ENCODE assay signal across 18 cellular contexts in genomic region chr11:85740464-85741400, GRCh38. TPM values are rescaled to one million over a fixed set of nuclear protein-coding genes. Genes with fewer than 3 reads are reported as not detected.
DNase-seq lines count a peak whose midpoint lies in the region; ATAC-seq and TF ChIP-seq lines count a peak whose summit lies in the region.
"Had no signal": no experiment of that assay in that cellular context is flagged by ENCODE, and none has a peak within 500 bp of the region (broad histone marks: within the 10 kb centered on the region; RNA-seq: fewer than 3 reads in every experiment).

No MANE protein-coding gene starts in this region.

- TF ChIP-seq POLR2A in IMR-90 (IDR thresholded peaks at IDR 0.05; ENCODE audit: low read depth, low read length), result no peak

- ATAC-seq in IMR-90 (ENCODE audit: low read depth), result peak; percentile 84
- ATAC-seq in upper lobe of right lung, result no peak
- ATAC-seq in activated T-cell treated with anti-CD3 and anti-CD28 coated beads, Interleukin-2, amount 50 U/mL, for 4 hours, result no peak
- ATAC-seq: sciatic nerve had no signal

- POLR2A ChIA-PET in IMR-90 (lab: Charles Lee; ENCODE audit: unreplicated experiment), result no interaction called here

- H3F3A ChIP-seq in smooth muscle cell (ENCODE audit: low read depth), result no peaks in the 10 kb centered on the region

- 0 out of 2 replicates have a peak overlapping the region, but pooled peaks have one; percentile 17 for H4K5ac ChIP-seq in IMR-90 (ENCODE audit: low read depth, low read length)

- CTCF ChIA-PET in IMR-90 (lab: Yijun Ruan, JAX), result no interaction called here

- no peak overlapping the region for H3K4me3 ChIP-seq in IMR-90 (ENCODE audit: insufficient read depth, low read depth, low read length)
- H3K4me3 ChIP-seq in smooth muscle cell, result no peak overlapping the region
- no peak overlapping the region for H3K4me3 ChIP-seq in upper lobe of right lung
- H3K4me3 ChIP-seq: Peyer's patch had no signal

- peak overlapping the region; percentile 12; the same call in 1 of the 3 replicates for H2BK15ac ChIP-seq in IMR-90 (ENCODE audit: low read depth, low read length)

- H2BK120ac ChIP-seq in IMR-90 (ENCODE audit: low read depth, low read length), result no peak overlapping the region

- WGBS in IMR-90 (ENCODE audit: extremely low coverage in 2 of 2, insufficient read length in 1 of 2), 2 experiments, result no CpG with 5 or more reads among the region's 4 CpGs
- WGBS in smooth muscle cell (ENCODE audit: low lambda C conversion rate), result 69% methylated on average over 4 of the region's 4 CpGs

- H3K9ac ChIP-seq in IMR-90 (ENCODE audit: low read depth, low read length) (no peak overlapping the region), smooth muscle cell (ENCODE audit: low read depth) (no peak overlapping the region)

- H2AK9ac ChIP-seq in IMR-90 (replicated peaks; ENCODE audit: low read depth, low read length, poor library complexity), result no peak overlapping the region

- no peak overlapping the region for H3K56ac ChIP-seq in IMR-90 (ENCODE audit: extremely low read depth, insufficient read depth, low read length)

- no peaks in the 10 kb centered on the region for H3K9me3 Mint-ChIP-seq in activated T-cell treated with anti-CD3 and anti-CD28 coated beads, Interleukin-2, amount 50 U/mL, for 4 hours

- H4K91ac ChIP-seq in IMR-90 (ENCODE audit: insufficient read depth, low read depth, low read length), result no peak overlapping the region

- no peak overlapping the region for H2BK5ac ChIP-seq in IMR-90 (ENCODE audit: low read depth, low read length, poor library complexity, severe bottlenecking)

- H3K14ac ChIP-seq in IMR-90 (replicated peaks; ENCODE audit: low read depth, low read length), result no peak overlapping the region

- H3K9me3 ChIP-seq in IMR-90 (ENCODE audit: control insufficient read depth, insufficient read depth, low read length) (no peaks in the 10 kb centered on the region), smooth muscle cell (replicated peaks; ENCODE audit: low read depth) (no peaks in the 10 kb centered on the region), upper lobe of right lung (no peaks in the 10 kb centered on the region)
- H3K9me3 ChIP-seq: BE2C, Peyer's patch had no signal

- H3K18ac ChIP-seq in IMR-90 (ENCODE audit: low read depth, low read length), result no peak overlapping the region

- H3K4me3 Mint-ChIP-seq in activated T-cell treated with anti-CD3 and anti-CD28 coated beads, Interleukin-2, amount 50 U/mL, for 4 hours, result no peak overlapping the region

- H2AK5ac ChIP-seq in IMR-90 (ENCODE audit: low read depth, low read length), result no peak overlapping the region

- H3K79me1 ChIP-seq in IMR-90 (ENCODE audit: low read depth in 1 of 2, low read length in 2 of 2), result no peaks in the 10 kb centered on the region

- peaks cover 6% of the 10 kb centered on the region for H3K36me3 ChIP-seq in IMR-90 (ENCODE audit: control insufficient read depth, insufficient read depth, low read length)
- H3K36me3 ChIP-seq in smooth muscle cell (ENCODE audit: low read depth), result no peaks in the 10 kb centered on the region
- H3K36me3 ChIP-seq in upper lobe of right lung, result no peaks in the 10 kb centered on the region
- H3K36me3 ChIP-seq: BE2C had no signal

- DNase-seq in IMR-90, result no peak
- DNase-seq in SK-MEL-5 (ENCODE audit: low read depth, low spot score), result peak; percentile 59
- peak; percentile 66 for DNase-seq in foreskin melanocyte
- DNase-seq in smooth muscle cell (lab: John Stamatoyannopoulos, UW; ENCODE audit: unreplicated experiment), result no peak
- no peak for DNase-seq in upper lobe of right lung
- no peak for DNase-seq in activated T-cell treated with anti-CD3 and anti-CD28 coated beads, Interleukin-2, amount 50 U/mL, for 4 hours
- no peak for DNase-seq in NCI-H774 (lab: John Stamatoyannopoulos, UW)
- DNase-seq: activated CD4-positive, CD25-positive, alpha-beta regulatory T cell; BE2C; cortex of kidney; DMS79 treated with DMSO at 0.1 percent for 48 hours; NCI-H2029; NCI-H69; Peyer's patch; stimulated activated CD4-positive, alpha-beta T cell treated with anti-CD3 and anti-CD28 coated beads, Interleukin-2, amount 100 ng/mL, for 24 hours; T-helper 1 cell had no signal

- no peak overlapping the region for H3K27ac ChIP-seq in IMR-90 (ENCODE audit: insufficient read depth, low read length)
- H3K27ac ChIP-seq in smooth muscle cell (ENCODE audit: low read depth), result no peak overlapping the region
- H3K27ac ChIP-seq in upper lobe of right lung, result no peak overlapping the region
- H3K27ac ChIP-seq: Peyer's patch had no signal

- H3K9me1 ChIP-seq in IMR-90 (ENCODE audit: insufficient read depth, low read length), result peaks cover 7% of the 10 kb centered on the region

- no peaks in the 10 kb centered on the region for H3K27me3 ChIP-seq in IMR-90 (ENCODE audit: control insufficient read depth, insufficient read depth, low read length)
- no peaks in the 10 kb centered on the region for H3K27me3 ChIP-seq in smooth muscle cell (ENCODE audit: low read depth)
- no peaks in the 10 kb centered on the region for H3K27me3 ChIP-seq in upper lobe of right lung
- H3K27me3 ChIP-seq: BE2C, Peyer's patch had no signal

- H2BK20ac ChIP-seq in IMR-90 (ENCODE audit: low read depth, low read length), result no peak overlapping the region

- H3K23ac ChIP-seq in IMR-90 (ENCODE audit: low read depth, low read length), result no peak overlapping the region

- intact Hi-C loops in IMR-90 (cut with micrococcal nuclease), result no loop called here
- intact Hi-C loops in upper lobe of right lung (cut with DNase I), result no loop called here

- no peaks in the 10 kb centered on the region for H3K27me3 Mint-ChIP-seq in activated T-cell treated with anti-CD3 and anti-CD28 coated beads, Interleukin-2, amount 50 U/mL, for 4 hours (ENCODE audit: low read depth)

- H3K4me1 ChIP-seq in IMR-90 (ENCODE audit: control insufficient read depth, insufficient read depth, low read length) (peaks cover 6% of the 10 kb centered on the region; the same call in 1 of the 2 replicates), smooth muscle cell (ENCODE audit: low read depth) (peaks cover 22% of the 10 kb centered on the region), upper lobe of right lung (peaks cover 16% of the 10 kb centered on the region)
- H3K4me1 ChIP-seq: BE2C had no signal

- dilution Hi-C loops in IMR-90 (cut with HindIII; ENCODE audit: low sequenced_read_pairs, unreplicated experiment), result no loop called here

- no peaks in the 10 kb centered on the region for H3K79me2 ChIP-seq in smooth muscle cell (ENCODE audit: low read depth)

- H2AFZ ChIP-seq in IMR-90 (replicated peaks; ENCODE audit: low read length, poor library complexity) (no peak overlapping the region), smooth muscle cell (ENCODE audit: low read depth) (no peak overlapping the region)

- no TSS peak for BruUV-seq in IMR-90 (replicated peaks; lab: Mats Ljungman, UMichigan)

- no peak overlapping the region for H4K8ac ChIP-seq in IMR-90 (ENCODE audit: low read depth in 2 of 2, low read length in 2 of 2)

- H3K4ac ChIP-seq in IMR-90 (ENCODE audit: low read depth, low read length), result no peak overlapping the region; the same call in 1 of the 2 replicates

- no peak for TF ChIP-seq RAD21 in IMR-90 (IDR thresholded peaks at IDR 0.05; ENCODE audit: low read length)

- H3K4me2 ChIP-seq in IMR-90 (ENCODE audit: low read depth, low read length) (no peak overlapping the region; the same call in 1 of the 2 replicates), smooth muscle cell (peak overlapping the region; percentile 55)

- peaks cover 50% of the 10 kb centered on the region for H3K4me1 Mint-ChIP-seq in activated T-cell treated with anti-CD3 and anti-CD28 coated beads, Interleukin-2, amount 50 U/mL, for 4 hours (ENCODE audit: low read depth)

- TF ChIP-seq CTCF in IMR-90 (conservative IDR thresholded peaks at IDR 0.05; ENCODE audit: low read depth, low read length) (no peak), smooth muscle cell (IDR thresholded peaks at IDR 0.05; ENCODE audit: borderline replicate concordance, insufficient read depth, poor library complexity, severe bottlenecking) (no peak), upper lobe of right lung (IDR thresholded peaks at IDR 0.05) (no peak)

- in situ Hi-C loops in IMR-90 (cut with MboI; ENCODE audit: low sequenced_read_pairs) (no loop called here), SK-MEL-5 (cut with HindIII; ENCODE audit: low pct_unique_long_range_greater_than_20kb, low sequenced_read_pairs) (no loop called here)

- H4K20me1 ChIP-seq in IMR-90 (ENCODE audit: insufficient read depth, low read length), result no peaks in the 10 kb centered on the region
- H4K20me1 ChIP-seq in smooth muscle cell (ENCODE audit: low read depth), result no peaks in the 10 kb centered on the region

- H3K36me3 Mint-ChIP-seq in activated T-cell treated with anti-CD3 and anti-CD28 coated beads, Interleukin-2, amount 50 U/mL, for 4 hours (ENCODE audit: insufficient read depth), result peaks cover 3% of the 10 kb centered on the region

TF ChIP-seq in IMR-90, 13 proteins besides CTCF, POLR2A, EP300 and RAD21 (continues in another document):
- TF ChIP-seq USF2 (IDR thresholded peaks at IDR 0.05; ENCODE audit: low read depth, low read length) (no peak), SMC3 (IDR thresholded peaks at IDR 0.05; ENCODE audit: low read depth, low read length) (no peak), CHD1 (IDR thresholded peaks at IDR 0.05; ENCODE audit: low read depth, low read length) (no peak), RFX5 (IDR thresholded peaks at IDR 0.05; ENCODE audit: low read depth, low read length) (no peak), FOS (IDR thresholded peaks at IDR 0.05; ENCODE audit: low read depth, low read length) (no peak), CEBPB (IDR thresholded peaks at IDR 0.05; ENCODE audit: low read depth, low read length) (peak; percentile 16; the same call in 1 of the 2 replicates), MAZ (IDR thresholded peaks at IDR 0.05; ENCODE audit: borderline replicate concordance, low read depth, low read length) (no peak)

RNA-seq across cellular contexts. Expression of gene CCDC89, which starts 54.7 kb away (rescaled TPM):
- 7.9 and 9.4 TPM in 2 replicates for total RNA-seq in IMR-90 (2012; rRNA removed)
- 4.0 and 4.1 TPM in 2 replicates for polyA plus RNA-seq in IMR-90 (2012; rRNA removed)
- 2.5 and 2.9 TPM in 2 replicates for polyA plus RNA-seq in IMR-90 (2012; cell fraction: cytosol; rRNA removed)
- polyA plus RNA-seq in IMR-90 (2012; cell fraction: nucleus; rRNA removed; ENCODE audit: low replicate concordance), result 2.1 and 4.2 TPM in 2 replicates
- total RNA-seq in SK-MEL-5 (2014; rRNA removed; shearing (Covaris generic)), result 1.2 and 1.4 TPM in 2 replicates
- 0.87 and 1.1 TPM in 2 replicates for polyA plus RNA-seq in SK-MEL-5 (2015; cell fraction: cytosol; rRNA removed)
- 0.26 and 5.6 TPM in 2 replicates for polyA plus RNA-seq in SK-MEL-5 (2015; cell fraction: nucleus; rRNA removed)
- total RNA-seq in smooth muscle cell, result 0.13 TPM in 1 of 2 replicates, not detected in the other
- polyA plus RNA-seq in smooth muscle cell, result not detected in 2 replicates
- total RNA-seq in upper lobe of right lung, result 1.2 TPM
- total RNA-seq in activated T-cell treated with anti-CD3 and anti-CD28 coated beads, Interleukin-2, amount 50 U/mL, for 4 hours, result not detected
- total RNA-seq: epithelial cell of proximal tubule had no signal

Comparison
In these comparisons a context has a peak if more than half of its experiments do, and no peak if none do; other contexts are left out.
1. DNase-seq: peak in SK-MEL-5 (single experiment) and foreskin melanocyte (single experiment); none in IMR-90 (single experiment), smooth muscle cell (single experiment), upper lobe of right lung (single experiment), activated T-cell treated with anti-CD3 and anti-CD28 coated beads, Interleukin-2, amount 50 U/mL, for 4 hours (single experiment) and NCI-H774 (single experiment).